8 cellular contexts compared by ENCODE assay signal in genomic region chr17:76252040-76252954, GRCh38. TPM values are rescaled to one million over a fixed set of nuclear protein-coding genes. Genes with fewer than 3 reads are reported as not detected.
DNase-seq lines count a peak whose midpoint lies in the region; ATAC-seq and TF ChIP-seq lines count a peak whose summit lies in the region.

No MANE protein-coding gene starts in this region.

- 72% methylated on average over 11 of the region's 11 CpGs for WGBS in prostate gland

- H3K9ac ChIP-seq in colonic mucosa (ENCODE audit: low read depth in 2 of 2, low read length in 2 of 2), result peak overlapping the region in 1 of 2 donors; percentile 35

- H3K4me3 Mint-ChIP-seq in mesothelial cell of epicardium, result no peak overlapping the region

- DNase-seq in AG08395 (ENCODE audit: low spot score) (peak; percentile 88), RWPE2 (ENCODE audit: low spot score) (peak; percentile 91), colonic mucosa (no peak), mesothelial cell of epicardium (ENCODE audit: low spot score in 2 of 2, unreplicated experiment in 2 of 2) (no peak), cortex of kidney (lab: John Stamatoyannopoulos, UW) (no peak), prostate gland (ENCODE audit: low spot score) (no peak)

- H3K27ac Mint-ChIP-seq in mesothelial cell of epicardium, result peak overlapping the region; percentile 85

- H3K4me3 ChIP-seq in RWPE2 (ENCODE audit: severe bottlenecking) (no peak overlapping the region), colonic mucosa (no peak overlapping the region), prostate gland (no peak overlapping the region)

- no peak for TF ChIP-seq CTCF in RWPE2 (IDR thresholded peaks at IDR 0.05; ENCODE audit: poor library complexity, severe bottlenecking)
- no peak for TF ChIP-seq CTCF in colonic mucosa (IDR thresholded peaks at IDR 0.05)
- TF ChIP-seq CTCF in mesothelial cell of epicardium (IDR thresholded peaks at IDR 0.05; ENCODE audit: unreplicated experiment), result no peak
- TF ChIP-seq CTCF in prostate gland (IDR thresholded peaks at IDR 0.05), result no peak

- H3K9me3 ChIP-seq in RWPE2 (ENCODE audit: severe bottlenecking) (no peaks in the 10 kb centered on the region), colonic mucosa (no peaks in the 10 kb centered on the region), prostate gland (no peaks in the 10 kb centered on the region)

- peaks cover 3% of the 10 kb centered on the region for H3K9me3 Mint-ChIP-seq in mesothelial cell of epicardium

- peaks cover 7% of the 10 kb centered on the region for H3K4me1 Mint-ChIP-seq in mesothelial cell of epicardium

- H3K4me1 ChIP-seq in RWPE2 (ENCODE audit: insufficient read depth, poor library complexity, severe bottlenecking), result peaks cover 19% of the 10 kb centered on the region
- H3K4me1 ChIP-seq in colonic mucosa, result no peaks in the 10 kb centered on the region
- H3K4me1 ChIP-seq in prostate gland (replicated peaks), result no peaks in the 10 kb centered on the region

- peak; percentile 77 for ATAC-seq in GM21423 (IDR thresholded peaks at IDR 0.05; ENCODE audit: unreplicated experiment)
- peak; percentile 95 for ATAC-seq in RWPE2 (ENCODE audit: low read depth)
- no peak for ATAC-seq in HG03039 (IDR thresholded peaks at IDR 0.05; ENCODE audit: unreplicated experiment)

- H3K36me3 Mint-ChIP-seq in mesothelial cell of epicardium, result no peaks in the 10 kb centered on the region

- intact Hi-C loops in colonic mucosa (cut with DNase I), result no loop called here
- intact Hi-C loops in prostate gland (cut with DNase I), result no loop called here

- no peaks in the 10 kb centered on the region for H3K27me3 ChIP-seq in RWPE2 (ENCODE audit: insufficient read depth, poor library complexity, severe bottlenecking)
- H3K27me3 ChIP-seq in colonic mucosa, result no peaks in the 10 kb centered on the region
- H3K27me3 ChIP-seq in prostate gland (replicated peaks; ENCODE audit: insufficient read depth), result no peaks in the 10 kb centered on the region

- H3K36me3 ChIP-seq in RWPE2 (ENCODE audit: low read depth) (no peaks in the 10 kb centered on the region), colonic mucosa (no peaks in the 10 kb centered on the region), prostate gland (no peaks in the 10 kb centered on the region)

- TF ChIP-seq POLR2A in prostate gland (IDR thresholded peaks at IDR 0.05), result no peak

- peak overlapping the region; percentile 67 for H3K27ac ChIP-seq in RWPE2 (ENCODE audit: poor library complexity, severe bottlenecking)
- H3K27ac ChIP-seq in colonic mucosa, result peak overlapping the region; percentile 58
- H3K27ac ChIP-seq in prostate gland, result no peak overlapping the region

- no peaks in the 10 kb centered on the region for H3K27me3 Mint-ChIP-seq in mesothelial cell of epicardium (ENCODE audit: low read depth)

RNA-seq across cellular contexts. Expression of gene RNF157, which starts 12.0 kb away (rescaled TPM):
- total RNA-seq in colonic mucosa (10 to 100 TPM; 23.7 to 30.2 TPM), mesothelial cell of epicardium (6.8 to 8.0 TPM (median 7.8 TPM) in 3 replicates), prostate gland (10 to 100 TPM in 1 of 2 donors, 1 to 10 TPM in 1; 1.6 to 47.5 TPM)

RNA-seq across cellular contexts. Expression of gene UBALD2, which starts 12.9 kb away (rescaled TPM):
- total RNA-seq in colonic mucosa (10 to 100 TPM; 77.1 to 90.1 TPM), mesothelial cell of epicardium (25.3 to 26.4 TPM (median 25.7 TPM) in 3 replicates), prostate gland (10 to 100 TPM; 19.4 to 19.7 TPM)

RNA-seq across cellular contexts. Expression of gene QRICH2, which starts 55.8 kb away (rescaled TPM):
- total RNA-seq in colonic mucosa, result 1 to 10 TPM; 1.2 to 5.7 TPM
- total RNA-seq in mesothelial cell of epicardium, result 7.2 to 8.6 TPM (median 7.7 TPM) in 3 replicates
- 1 to 10 TPM; 3.1 to 9.8 TPM for total RNA-seq in prostate gland

Comparison
In these comparisons a context has a peak if more than half of its experiments do, and no peak if none do; other contexts are left out.
1. DNase-seq: peak in AG08395 (single experiment) and RWPE2 (single experiment); none in colonic mucosa (single experiment), mesothelial cell of epicardium (0 of 2), cortex of kidney (single experiment) and prostate gland (single experiment).
2. H3K27ac ChIP-seq: peak in RWPE2 (single experiment) and colonic mucosa (single experiment); none in prostate gland (0 of 2).